12 cellular contexts compared by ENCODE assay signal in the genomic region with DNA sequence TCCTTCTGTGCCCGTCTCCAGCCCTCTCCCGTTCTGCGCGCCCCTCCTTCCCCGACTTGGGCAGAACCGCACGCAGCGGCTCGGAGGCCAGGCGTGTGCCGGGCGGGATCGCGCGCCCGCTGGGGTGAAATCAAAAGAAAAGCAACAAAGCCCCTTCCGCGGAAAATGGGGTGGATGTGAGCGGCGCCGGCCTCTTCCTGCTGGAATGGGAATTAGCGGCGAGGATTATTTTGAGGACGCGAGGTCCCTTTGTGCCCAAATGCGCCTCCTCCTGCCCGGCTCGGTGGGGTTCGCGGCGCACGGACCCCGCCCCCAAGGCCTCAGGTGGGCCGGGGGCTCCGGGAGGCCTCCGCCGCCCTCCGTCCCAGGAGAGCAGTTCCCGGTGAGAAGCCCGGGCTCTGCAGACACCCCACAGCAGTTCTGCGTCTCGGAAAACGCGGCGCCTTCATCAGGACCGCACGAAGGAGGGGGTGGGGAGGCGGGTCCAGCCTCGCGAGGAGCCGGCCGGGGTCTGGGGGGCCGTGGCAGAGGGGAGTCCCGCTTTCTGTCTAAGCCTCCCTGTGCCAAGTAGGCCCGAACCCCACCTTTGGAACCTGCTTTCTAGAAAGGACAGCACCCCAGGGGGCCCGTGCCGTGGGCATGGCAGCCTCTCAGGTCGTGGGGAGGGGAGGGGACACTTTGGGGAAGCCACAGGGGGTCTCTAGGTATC.
DNase-seq lines count a peak whose midpoint lies in the region; ATAC-seq and TF ChIP-seq lines count a peak whose summit lies in the region.
"Had no signal": no experiment of that assay in that cellular context is flagged by ENCODE, and none has a peak within 500 bp of the region (broad histone marks: within the 10 kb centered on the region; RNA-seq: fewer than 3 reads in every experiment).

No MANE protein-coding gene starts in this region.

- DNase-seq in AG04450 (ENCODE audit: low read depth, low spot score) = no peak
- DNase-seq in chondrocyte (ENCODE audit: low spot score) = no peak
- DNase-seq in myocyte (ENCODE audit: low read depth) = peak; percentile 21
- no peak for DNase-seq in MM.1S
- no peak for DNase-seq in mucosa of descending colon
- no peak for DNase-seq in spleen
- no peak for DNase-seq in anterior cingulate cortex (lab: John Stamatoyannopoulos, UW)
- DNase-seq: gastrocnemius medialis; NK-92 treated with Interleukin-12 subunit alpha and Interleukin-12 subunit beta, amount 100 ng/mL, for 24 hours had no signal

- WGBS in spleen, 5 donors = 0 to 4% (median 2%) methylated on average over 25 to 57 of the region's 58 CpGs

- POLR2A ChIA-PET in AG04450 (lab: Yijun Ruan, JAX) = no interaction called here
- POLR2A ChIA-PET in HEK293 (lab: Yijun Ruan, JAX) = interaction anchor here (0.6 to 1.5 kb wide), 3 partner anchors 14 to 119 kb away, joined by 3 to 5 read pairs (median 3); no protein-coding TSS in a partner anchor

- H3K27me3 Mint-ChIP-seq in chondrocyte (ENCODE audit: low read depth) = peaks cover 8% of the 10 kb centered on the region

- H4K20me1 ChIP-seq in MM.1S (ENCODE audit: insufficient read depth, low read length) = no peaks in the 10 kb centered on the region

- H2AFZ ChIP-seq in MM.1S (ENCODE audit: low read length) = no peak overlapping the region

- H3K9me3 Mint-ChIP-seq in chondrocyte (ENCODE audit: low read depth) = no peaks in the 10 kb centered on the region
- H3K9me3 Mint-ChIP-seq: activated naive CD4-positive, alpha-beta T cell treated with anti-CD3 and anti-CD28 coated beads, Interleukin-2, amount 50 U/mL, for 24 hours had no signal

- H3K4me1 ChIP-seq in HEK293 (ENCODE audit: control insufficient read depth, insufficient read depth, low read length) (no peaks in the 10 kb centered on the region), MM.1S (ENCODE audit: low read length) (no peaks in the 10 kb centered on the region), mucosa of descending colon (ENCODE audit: low read depth) (peaks cover 30% of the 10 kb centered on the region), spleen (peaks cover 4 to 49% (median 30%) of the 10 kb centered on the region in 6 donors)

- no peaks in the 10 kb centered on the region for H3K36me3 Mint-ChIP-seq in chondrocyte (ENCODE audit: low read depth)
- H3K36me3 Mint-ChIP-seq: activated naive CD4-positive, alpha-beta T cell treated with anti-CD3 and anti-CD28 coated beads, Interleukin-2, amount 50 U/mL, for 24 hours had no signal

- H3K27ac ChIP-seq in AG04450 (ENCODE audit: low read depth, low read length) (no peak overlapping the region), HEK293 (ENCODE audit: extremely low read depth, low read depth, low read length) (no peak overlapping the region; the same call in 1 of the 2 replicates), MM.1S (ENCODE audit: low read length) (no peak overlapping the region), spleen (no peak overlapping the region)
- H3K27ac ChIP-seq: gastrocnemius medialis had no signal

- no peak for ATAC-seq in mucosa of descending colon
- ATAC-seq: gastrocnemius medialis, K562 had no signal

- intact Hi-C loops in mucosa of descending colon (cut with DNase I, micrococcal nuclease) = no loop called here
- intact Hi-C loops in spleen (cut with DNase I; ENCODE audit: low total_unique reads) = no loop called here

- H3K9me3 ChIP-seq in AG04450 (ENCODE audit: control insufficient read depth, insufficient read depth, low read length) (no peaks in the 10 kb centered on the region; the same call in 1 of the 2 replicates), HEK293 (ENCODE audit: control insufficient read depth, insufficient read depth, low read depth, low read length) (no peaks in the 10 kb centered on the region), MM.1S (replicated peaks; ENCODE audit: insufficient read depth, low read length) (no peaks in the 10 kb centered on the region), mucosa of descending colon (no peaks in the 10 kb centered on the region), spleen (no peaks in the 10 kb centered on the region)
- H3K9me3 ChIP-seq: gastrocnemius medialis had no signal

- no peak overlapping the region for H3K4me2 ChIP-seq in MM.1S (ENCODE audit: low read depth, low read length)

- H3F3A ChIP-seq in MM.1S (ENCODE audit: insufficient read depth, low read length) = no peaks in the 10 kb centered on the region

- TF ChIP-seq CTCF in AG04450 (IDR thresholded peaks at IDR 0.05; ENCODE audit: low read depth, low read length) (no peak), HEK293 (tag by site-specific recombination; IDR thresholded peaks at IDR 0.05) (no peak), chondrocyte (IDR thresholded peaks at IDR 0.05) (no peak), MM.1S (IDR thresholded peaks at IDR 0.05; ENCODE audit: low read length) (no peak), mucosa of descending colon (IDR thresholded peaks at IDR 0.05) (no peak), spleen (IDR thresholded peaks at IDR 0.05 in 8 of 11, conservative IDR thresholded peaks at IDR 0.05 in 3 of 11) (no peak)

- H3K27ac Mint-ChIP-seq in chondrocyte (ENCODE audit: unreplicated experiment) = no peak overlapping the region
- H3K27ac Mint-ChIP-seq: activated naive CD4-positive, alpha-beta T cell treated with anti-CD3 and anti-CD28 coated beads, Interleukin-2, amount 50 U/mL, for 24 hours had no signal

- H3K27me3 ChIP-seq in AG04450 (ENCODE audit: control insufficient read depth, insufficient read depth, low read length) (peaks cover 36% of the 10 kb centered on the region), MM.1S (replicated peaks; ENCODE audit: insufficient read depth, low read length) (peaks cover 68% of the 10 kb centered on the region), spleen (replicated peaks in 1 of 7) (peaks cover 0 to 89% (median 30%) of the 10 kb centered on the region in 7 donors)

- CTCF ChIA-PET in AG04450 (lab: Charles Lee) = interaction anchor here (0.6 to 1.4 kb wide), 2 partner anchors 55 to 185 kb away, joined by 3 to 4 read pairs; no protein-coding TSS in a partner anchor
- CTCF ChIA-PET in HEK293 (lab: Yijun Ruan, JAX) = interaction anchor here (0.6 to 1.2 kb wide), 2 partner anchors 122 to 137 kb away, joined by 3 to 4 read pairs; no protein-coding TSS in a partner anchor

- H3K4me3 ChIP-seq in AG04450 (ENCODE audit: low read depth, low read length) (peak overlapping the region; percentile 41), HEK293 (ENCODE audit: low read depth, low read length) (peak overlapping the region; percentile 7), MM.1S (ENCODE audit: low read length) (no peak overlapping the region), mucosa of descending colon (no peak overlapping the region), spleen (peak overlapping the region in 2 of 8 donors; percentile 21 to 51)
- H3K4me3 ChIP-seq: gastrocnemius medialis, K562 had no signal

- no peak overlapping the region for H3K9ac ChIP-seq in MM.1S (ENCODE audit: low read length)

- H3K4me1 Mint-ChIP-seq in chondrocyte (ENCODE audit: low read depth) = peaks cover 22% of the 10 kb centered on the region

- H3K4me3 Mint-ChIP-seq in chondrocyte (ENCODE audit: unreplicated experiment) = peak overlapping the region; percentile 31
- H3K4me3 Mint-ChIP-seq: activated naive CD4-positive, alpha-beta T cell treated with anti-CD3 and anti-CD28 coated beads, Interleukin-2, amount 50 U/mL, for 24 hours had no signal

- H3K79me2 ChIP-seq in MM.1S (ENCODE audit: low read length) = no peaks in the 10 kb centered on the region

- H3K36me3 ChIP-seq in HEK293 (ENCODE audit: control insufficient read depth in 2 of 2, insufficient read depth in 1 of 2, low read length in 2 of 2) (no peaks in the 10 kb centered on the region), MM.1S (replicated peaks; ENCODE audit: insufficient read depth, low read length) (no peaks in the 10 kb centered on the region), mucosa of descending colon (ENCODE audit: low read depth) (no peaks in the 10 kb centered on the region), spleen (no peaks in the 10 kb centered on the region)
- H3K36me3 ChIP-seq: gastrocnemius medialis had no signal

- H3K9me2 ChIP-seq in MM.1S (replicated peaks; ENCODE audit: insufficient read depth, low read length) = no peaks in the 10 kb centered on the region

- TF ChIP-seq POLR2A in spleen (IDR thresholded peaks at IDR 0.05) = no peak

TF ChIP-seq in HEK293, 187 proteins besides CTCF, POLR2A, EP300 and RAD21 (continues in another document):
- TF ChIP-seq ZIC2 (tag by site-specific recombination; IDR thresholded peaks at IDR 0.05) (peak; percentile 25; the same call in 1 of the 2 replicates), ZBTB8A (tag by site-specific recombination; IDR thresholded peaks at IDR 0.05) (no peak), ZEB2 (tag by site-specific recombination; IDR thresholded peaks at IDR 0.05) (no peak), GLIS1 (tag by site-specific recombination; IDR thresholded peaks at IDR 0.05) (peak; percentile 63), ZNF658 (tag by site-specific recombination; IDR thresholded peaks at IDR 0.05) (no peak), ZFP69B (tag by site-specific recombination; IDR thresholded peaks at IDR 0.05) (no peak), ZNF324 (tag by site-specific recombination; IDR thresholded peaks at IDR 0.05) (no peak)
- TF ChIP-seq, protein P1, sequence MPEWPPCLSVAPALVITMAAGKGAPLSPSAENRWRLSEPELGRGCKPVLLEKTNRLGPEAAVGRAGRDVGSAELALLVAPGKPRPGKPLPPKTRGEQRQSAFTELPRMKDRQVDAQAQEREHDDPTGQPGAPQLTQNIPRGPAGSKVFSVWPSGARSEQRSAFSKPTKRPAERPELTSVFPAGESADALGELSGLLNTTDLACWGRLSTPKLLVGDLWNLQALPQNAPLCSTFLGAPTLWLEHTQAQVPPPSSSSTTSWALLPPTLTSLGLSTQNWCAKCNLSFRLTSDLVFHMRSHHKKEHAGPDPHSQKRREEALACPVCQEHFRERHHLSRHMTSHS (tag by site-specific recombination; IDR thresholded peaks at IDR 0.05) = no peak
- TF ChIP-seq, protein P2, sequence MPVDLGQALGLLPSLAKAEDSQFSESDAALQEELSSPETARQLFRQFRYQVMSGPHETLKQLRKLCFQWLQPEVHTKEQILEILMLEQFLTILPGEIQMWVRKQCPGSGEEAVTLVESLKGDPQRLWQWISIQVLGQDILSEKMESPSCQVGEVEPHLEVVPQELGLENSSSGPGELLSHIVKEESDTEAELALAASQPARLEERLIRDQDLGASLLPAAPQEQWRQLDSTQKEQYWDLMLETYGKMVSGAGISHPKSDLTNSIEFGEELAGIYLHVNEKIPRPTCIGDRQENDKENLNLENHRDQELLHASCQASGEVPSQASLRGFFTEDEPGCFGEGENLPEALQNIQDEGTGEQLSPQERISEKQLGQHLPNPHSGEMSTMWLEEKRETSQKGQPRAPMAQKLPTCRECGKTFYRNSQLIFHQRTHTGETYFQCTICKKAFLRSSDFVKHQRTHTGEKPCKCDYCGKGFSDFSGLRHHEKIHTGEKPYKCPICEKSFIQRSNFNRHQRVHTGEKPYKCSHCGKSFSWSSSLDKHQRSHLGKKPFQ (tag by site-specific recombination; IDR thresholded peaks at IDR 0.05) = no peak

Comparison
In these comparisons a context has a peak if more than half of its experiments do, and no peak if none do; other contexts are left out.
1. H3K4me3 ChIP-seq: peak in AG04450 (single experiment) and HEK293 (single experiment); none in MM.1S (single experiment) and mucosa of descending colon (single experiment).